Comparison of ENCODE assay signal across 13 cellular contexts in the genomic region with DNA sequence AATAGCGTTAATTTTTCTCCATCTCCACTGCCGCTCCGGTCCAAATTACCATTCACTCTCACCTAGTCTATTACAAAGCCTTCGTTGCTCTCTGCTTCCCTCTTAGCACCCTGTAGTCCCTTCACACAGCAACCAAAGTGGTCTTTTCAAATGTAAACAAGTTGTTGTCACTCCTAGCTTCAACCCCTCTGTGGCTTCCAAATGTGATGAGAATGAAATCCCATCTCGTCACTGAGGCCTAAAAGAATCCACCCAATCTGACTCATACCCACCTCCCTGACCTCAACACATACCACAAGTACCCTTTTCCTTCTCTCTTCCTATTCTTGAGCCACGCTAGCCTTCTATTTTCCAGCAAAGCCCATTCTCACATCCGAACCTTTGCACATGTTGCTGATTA. TPM values are rescaled to one million over a fixed set of nuclear protein-coding genes. Genes with fewer than 3 reads are reported as not detected.
DNase-seq lines count a peak whose midpoint lies in the region; ATAC-seq lines count a peak whose summit lies in the region.
"Had no signal": no experiment of that assay in that cellular context is flagged by ENCODE, and none has a peak within 500 bp of the region (broad histone marks: within the 10 kb centered on the region; RNA-seq: fewer than 3 reads in every experiment).

No MANE protein-coding gene starts in this region.

- intact Hi-C loops in activated CD4-positive, alpha-beta memory T cell treated with anti-CD3 and anti-CD28 coated beads for 36 hours (cut with micrococcal nuclease), result no loop called here

- peaks cover 34% of the 10 kb centered on the region for H3K79me2 ChIP-seq in ACC112 (ENCODE audit: control insufficient read depth, insufficient read depth, low read length, unreplicated experiment)

- H3K27me3 ChIP-seq in ACC112 (ENCODE audit: insufficient read depth, low read length), result no peaks in the 10 kb centered on the region
- H3K27me3 ChIP-seq: ovary had no signal

- CTCF ChIA-PET in activated CD4-positive, alpha-beta memory T cell treated with anti-CD3 and anti-CD28 coated beads for 36 hours (lab: Charles Lee), result interaction anchor here (1.0 kb wide), 1 partner anchor 84 kb away, joined by 3 read pairs; no protein-coding TSS in a partner anchor

- H3K27ac ChIP-seq in ACC112 (ENCODE audit: low read depth, low read length), result peak overlapping the region; percentile 33; the same call in 1 of the 2 replicates
- H3K27ac ChIP-seq: C4-2B, ovary had no signal

- POLR2A ChIA-PET in activated CD4-positive, alpha-beta memory T cell treated with anti-CD3 and anti-CD28 coated beads for 36 hours (lab: Charles Lee), result no interaction called here

- DNase-seq in ELR (ENCODE audit: low read depth) (peak; percentile 87), iPS-NIHi7 (ENCODE audit: extremely low spot score) (peak; percentile 40)
- no peak for DNase-seq in activated CD4-positive, alpha-beta memory T cell treated with anti-CD3 and anti-CD28 coated beads for 36 hours
- DNase-seq in stimulated activated CD4-positive, alpha-beta T cell treated with anti-CD3 and anti-CD28 coated beads, Interleukin-4, amount 100 ng/mL, for 1 hour, result no peak
- DNase-seq: anterior cingulate cortex; ovary; stimulated activated CD4-positive, alpha-beta T cell treated with anti-CD3 and anti-CD28 coated beads, Interleukin-2, amount 100 ng/mL, for 48 hours had no signal

- H3K27ac Mint-ChIP-seq in activated CD4-positive, alpha-beta memory T cell treated with anti-CD3 and anti-CD28 coated beads for 36 hours, result peak overlapping the region; percentile 30

- no peaks in the 10 kb centered on the region for H3K27me3 Mint-ChIP-seq in activated CD4-positive, alpha-beta memory T cell treated with anti-CD3 and anti-CD28 coated beads for 36 hours

- no peaks in the 10 kb centered on the region for H3K36me3 ChIP-seq in ACC112 (ENCODE audit: insufficient read depth, low read length)
- H3K36me3 ChIP-seq: ovary had no signal

- H3K4me3 Mint-ChIP-seq in activated CD4-positive, alpha-beta memory T cell treated with anti-CD3 and anti-CD28 coated beads for 36 hours, result peak overlapping the region; percentile 33

- no peak for ATAC-seq in HG03565 (IDR thresholded peaks at IDR 0.05; ENCODE audit: unreplicated experiment)
- ATAC-seq in HG03521 (IDR thresholded peaks at IDR 0.05; ENCODE audit: unreplicated experiment), result no peak
- ATAC-seq in HG03135 (IDR thresholded peaks at IDR 0.05; ENCODE audit: unreplicated experiment), result no peak

- no peak overlapping the region for H3K4me3 ChIP-seq in ACC112 (ENCODE audit: low read depth, low read length)
- H3K4me3 ChIP-seq: ovary had no signal

- H3K4me1 ChIP-seq in ACC112 (ENCODE audit: control insufficient read depth, insufficient read depth, low read length, unreplicated experiment), result peaks cover 27% of the 10 kb centered on the region

- H3K4me1 Mint-ChIP-seq in activated CD4-positive, alpha-beta memory T cell treated with anti-CD3 and anti-CD28 coated beads for 36 hours (ENCODE audit: low read depth), result peaks cover 56% of the 10 kb centered on the region

- H3K9me3 Mint-ChIP-seq in activated CD4-positive, alpha-beta memory T cell treated with anti-CD3 and anti-CD28 coated beads for 36 hours, result peaks cover 5% of the 10 kb centered on the region

- H2AFZ ChIP-seq in ACC112 (ENCODE audit: low read length, unreplicated experiment), result no peak overlapping the region

- H3K36me3 Mint-ChIP-seq in activated CD4-positive, alpha-beta memory T cell treated with anti-CD3 and anti-CD28 coated beads for 36 hours, result peaks cover 7% of the 10 kb centered on the region

RNA-seq across cellular contexts. Expression of a gene that starts 2.2 kb away (rescaled TPM):
- 100 to 1,000 TPM in 1 of 2 experiments, 10 to 100 TPM in 1; 96.1 to 101 TPM for total RNA-seq in activated CD4-positive, alpha-beta memory T cell treated with anti-CD3 and anti-CD28 coated beads for 36 hours

RNA-seq across cellular contexts. Expression of a gene that starts 4.3 kb away (rescaled TPM):
- 100 to 1,000 TPM; 210 to 226 TPM for total RNA-seq in activated CD4-positive, alpha-beta memory T cell treated with anti-CD3 and anti-CD28 coated beads for 36 hours

RNA-seq across cellular contexts. Expression of a gene that starts 25.1 kb away (rescaled TPM):
- 10 to 100 TPM; 20.4 to 21.8 TPM for total RNA-seq in activated CD4-positive, alpha-beta memory T cell treated with anti-CD3 and anti-CD28 coated beads for 36 hours

RNA-seq across cellular contexts. Expression of a gene that starts 33.5 kb away (rescaled TPM):
- under 1 TPM; 0.10 to 0.24 TPM for total RNA-seq in activated CD4-positive, alpha-beta memory T cell treated with anti-CD3 and anti-CD28 coated beads for 36 hours
- total RNA-seq: temporal lobe had no signal

RNA-seq across cellular contexts. Expression of a gene that starts 33.6 kb away (rescaled TPM):
- 1 to 10 TPM; 3.1 to 3.4 TPM for total RNA-seq in activated CD4-positive, alpha-beta memory T cell treated with anti-CD3 and anti-CD28 coated beads for 36 hours

Comparison
In these comparisons a context has a peak if more than half of its experiments do, and no peak if none do; other contexts are left out.
1. DNase-seq: peak in ELR (single experiment) and iPS-NIHi7 (single experiment); none in activated CD4-positive, alpha-beta memory T cell treated with anti-CD3 and anti-CD28 coated beads for 36 hours (single experiment) and stimulated activated CD4-positive, alpha-beta T cell treated with anti-CD3 and anti-CD28 coated beads, Interleukin-4, amount 100 ng/mL, for 1 hour (single experiment).